18 cellular contexts compared by ENCODE assay signal in genomic region chr7:124671976-124672375, GRCh38.
"Had no signal": no experiment of that assay in that cellular context is flagged by ENCODE, and none has a peak within 500 bp of the region (broad histone marks: within the 10 kb centered on the region; RNA-seq: fewer than 3 reads in every experiment).

No MANE protein-coding gene starts in this region.

- H3K27ac Mint-ChIP-seq: activated CD4-positive, alpha-beta memory T cell treated with anti-CD3 and anti-CD28 coated beads, Interleukin-2, amount 10 ng/mL, durations not matched to agents 7 days and 5 days; activated naive CD8-positive, alpha-beta T cell treated with anti-CD3 and anti-CD28 coated beads, Interleukin-2, amount 10 ng/mL, durations not matched to agents 7 days and 5 days; nephron progenitor cell; stimulated activated memory B cell treated with anti-CD40 and anti-IgM and Interleukin-4, amounts not matched to agents 10 μg/mL and 1 μg/mL and 100 μg/mL, for 72 hours had no signal

- H3K4me3 Mint-ChIP-seq: activated CD4-positive, alpha-beta memory T cell treated with anti-CD3 and anti-CD28 coated beads, Interleukin-2, amount 10 ng/mL, durations not matched to agents 7 days and 5 days; activated naive CD8-positive, alpha-beta T cell treated with anti-CD3 and anti-CD28 coated beads, Interleukin-2, amount 10 ng/mL, durations not matched to agents 7 days and 5 days; nephron progenitor cell; stimulated activated memory B cell treated with anti-CD40 and anti-IgM and Interleukin-4, amounts not matched to agents 10 μg/mL and 1 μg/mL and 100 μg/mL, for 72 hours had no signal

- H3K9me3 Mint-ChIP-seq: activated CD4-positive, alpha-beta memory T cell treated with anti-CD3 and anti-CD28 coated beads, Interleukin-2, amount 10 ng/mL, durations not matched to agents 7 days and 5 days; activated naive CD8-positive, alpha-beta T cell treated with anti-CD3 and anti-CD28 coated beads, Interleukin-2, amount 10 ng/mL, durations not matched to agents 7 days and 5 days; nephron progenitor cell; stimulated activated memory B cell treated with anti-CD40 and anti-IgM and Interleukin-4, amounts not matched to agents 10 μg/mL and 1 μg/mL and 100 μg/mL, for 72 hours had no signal

- DNase-seq: activated CD4-positive, alpha-beta memory T cell treated with anti-CD3 and anti-CD28 coated beads, Interleukin-2, amount 10 ng/mL, durations not matched to agents 7 days and 5 days; activated naive CD8-positive, alpha-beta T cell treated with anti-CD3 and anti-CD28 coated beads, Interleukin-2, amount 10 ng/mL, durations not matched to agents 7 days and 5 days; activated T-cell treated with anti-CD3 and anti-CD28 coated beads, Interleukin-2, amount 50 U/mL, for 48 hours; anterior cingulate cortex; esophagus squamous epithelium; heart left ventricle; nephron progenitor cell; psoas muscle; right lobe of liver; spleen; stimulated activated CD4-positive, alpha-beta T cell treated with anti-CD3 and anti-CD28 coated beads, Interleukin-1b, Interleukin-23, amount 100 ng/mL, for 48 hours; tibial artery had no signal

- H3K4me3 ChIP-seq: esophagus squamous epithelium, heart left ventricle, psoas muscle, right lobe of liver, spleen, tibial artery, vagina had no signal

- H3K27me3 Mint-ChIP-seq: activated CD4-positive, alpha-beta memory T cell treated with anti-CD3 and anti-CD28 coated beads, Interleukin-2, amount 10 ng/mL, durations not matched to agents 7 days and 5 days; activated naive CD8-positive, alpha-beta T cell treated with anti-CD3 and anti-CD28 coated beads, Interleukin-2, amount 10 ng/mL, durations not matched to agents 7 days and 5 days; stimulated activated memory B cell treated with anti-CD40 and anti-IgM and Interleukin-4, amounts not matched to agents 10 μg/mL and 1 μg/mL and 100 μg/mL, for 72 hours had no signal

- H3K4me1 Mint-ChIP-seq: activated CD4-positive, alpha-beta memory T cell treated with anti-CD3 and anti-CD28 coated beads, Interleukin-2, amount 10 ng/mL, durations not matched to agents 7 days and 5 days; activated naive CD8-positive, alpha-beta T cell treated with anti-CD3 and anti-CD28 coated beads, Interleukin-2, amount 10 ng/mL, durations not matched to agents 7 days and 5 days; nephron progenitor cell; stimulated activated memory B cell treated with anti-CD40 and anti-IgM and Interleukin-4, amounts not matched to agents 10 μg/mL and 1 μg/mL and 100 μg/mL, for 72 hours had no signal

- H3K36me3 ChIP-seq: esophagus squamous epithelium, heart left ventricle, right lobe of liver, spleen, tibial artery, vagina had no signal

- H3K27ac ChIP-seq: esophagus squamous epithelium, heart left ventricle, psoas muscle, right lobe of liver, spleen, tibial artery, vagina, VCaP had no signal

- H3K9me3 ChIP-seq: esophagus squamous epithelium, heart left ventricle, psoas muscle, right lobe of liver, spleen, tibial artery, vagina had no signal

- FAIRE-seq: endometrium, frontal cortex, islet of Langerhans had no signal

- H3K36me3 Mint-ChIP-seq: activated naive CD8-positive, alpha-beta T cell treated with anti-CD3 and anti-CD28 coated beads, Interleukin-2, amount 10 ng/mL, durations not matched to agents 7 days and 5 days; stimulated activated memory B cell treated with anti-CD40 and anti-IgM and Interleukin-4, amounts not matched to agents 10 μg/mL and 1 μg/mL and 100 μg/mL, for 72 hours had no signal
